Comparison of ENCODE assay signal across 16 cellular contexts in genomic region chr9:70746316-70746715, GRCh38.
"Had no signal": no experiment of that assay in that cellular context is flagged by ENCODE, and none has a peak within 500 bp of the region (broad histone marks: within the 10 kb centered on the region; RNA-seq: fewer than 3 reads in every experiment).

No MANE protein-coding gene starts in this region.

- H3K36me3 Mint-ChIP-seq: memory B cell, naive B cell had no signal

- H3K9me3 Mint-ChIP-seq: effector memory CD8-positive, alpha-beta T cell; nephron progenitor cell had no signal

- DNase-seq: effector memory CD8-positive, alpha-beta T cell; glutamatergic neuron; kidney; left cardiac atrium; left ventricle myocardium inferior; lower lobe of right lung; naive B cell; nephron progenitor cell; posterior cingulate gyrus; sigmoid colon; stimulated activated CD4-positive, alpha-beta T cell treated with anti-CD3 and anti-CD28 coated beads, Interleukin-2, amount 100 ng/mL, for 24 hours; stimulated activated naive CD4-positive, alpha-beta T cell; stomach; substantia nigra; transverse colon had no signal

- H3K4me1 Mint-ChIP-seq: memory B cell, naive B cell had no signal

- H3K4me3 Mint-ChIP-seq: effector memory CD8-positive, alpha-beta T cell; memory B cell; naive B cell; nephron progenitor cell had no signal

- H3K27ac Mint-ChIP-seq: effector memory CD8-positive, alpha-beta T cell; memory B cell; naive B cell; nephron progenitor cell had no signal
